9 cellular contexts compared by ENCODE assay signal in the genomic region with DNA sequence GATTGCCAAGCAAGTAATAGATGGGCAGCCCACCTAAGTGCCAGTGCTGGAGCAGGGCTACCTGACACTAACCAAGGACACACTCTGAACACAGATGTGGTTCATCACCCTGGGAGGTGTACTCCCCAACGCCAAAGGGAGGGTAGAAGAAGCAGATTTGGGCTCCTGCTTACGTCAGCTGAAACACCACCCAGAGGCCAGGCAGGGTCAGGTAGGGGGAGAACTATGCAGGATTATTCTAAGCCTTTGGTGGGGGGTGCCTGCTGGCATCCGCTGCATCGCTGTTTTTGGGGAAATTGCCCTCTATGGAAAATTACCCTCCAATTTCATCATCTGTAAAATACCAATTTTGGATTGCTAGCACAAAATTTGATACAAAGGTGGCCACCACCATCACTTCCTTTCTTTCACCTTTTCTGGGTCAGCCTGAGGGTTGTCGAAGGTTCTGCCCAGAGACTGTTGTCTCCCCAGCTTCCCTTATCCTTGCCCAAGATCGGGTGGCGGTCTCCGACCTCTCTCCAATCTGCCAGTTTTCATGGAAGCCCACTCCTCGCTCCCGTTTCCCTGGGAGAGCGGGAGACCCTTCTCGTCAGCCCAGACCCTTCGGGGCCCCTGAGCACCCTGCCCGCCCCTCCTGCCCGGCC. TPM values are rescaled to one million over a fixed set of nuclear protein-coding genes. Genes with fewer than 3 reads are reported as not detected.
DNase-seq lines count a peak whose midpoint lies in the region; TF ChIP-seq lines count a peak whose summit lies in the region.
"Had no signal": no experiment of that assay in that cellular context is flagged by ENCODE, and none has a peak within 500 bp of the region (broad histone marks: within the 10 kb centered on the region; RNA-seq: fewer than 3 reads in every experiment).

No MANE protein-coding gene starts in this region.

- no peak overlapping the region for H3K18ac ChIP-seq in mesendoderm (ENCODE audit: low read length)

- H3K27me3 ChIP-seq in SJCRH30: no peaks in the 10 kb centered on the region
- no peaks in the 10 kb centered on the region for H3K27me3 ChIP-seq in mesendoderm (ENCODE audit: insufficient read depth, low read length, poor library complexity)

- no peak overlapping the region for H2BK120ac ChIP-seq in mesendoderm (ENCODE audit: low read depth, low read length)

- no peak overlapping the region for H4K8ac ChIP-seq in mesendoderm (ENCODE audit: low read depth, low read length)

- H3K79me2 ChIP-seq in mesendoderm (ENCODE audit: control insufficient read depth, insufficient read depth, low read length): no peaks in the 10 kb centered on the region

- no peak overlapping the region for H4K5ac ChIP-seq in mesendoderm (ENCODE audit: low read length)

- H3K27ac ChIP-seq in KOPT-K1 (ENCODE audit: low read depth, low read length, poor library complexity, severe bottlenecking) (peak overlapping the region; percentile 93), skin epidermis (peak overlapping the region; percentile 42 to 99 (median 87)), SJCRH30 (no peak overlapping the region), mesendoderm (ENCODE audit: low read depth, low read length) (no peak overlapping the region)

- peak; percentile 21; the same call in 1 of the 2 replicates for TF ChIP-seq CTCF in GM12875 (IDR thresholded peaks at IDR 0.05; ENCODE audit: borderline replicate concordance, insufficient read depth, low read depth, low read length)

- no peak overlapping the region for H3K4ac ChIP-seq in mesendoderm (ENCODE audit: low read depth, low read length)

- H3K9ac ChIP-seq in mesendoderm (ENCODE audit: low read length): no peak overlapping the region

- no peak overlapping the region for H2BK15ac ChIP-seq in mesendoderm (replicated peaks; ENCODE audit: low read depth)

- peaks cover 4% of the 10 kb centered on the region; the same call in 1 of the 2 replicates for H3K36me3 ChIP-seq in KOPT-K1 (ENCODE audit: insufficient read depth, low read length)
- no peaks in the 10 kb centered on the region for H3K36me3 ChIP-seq in SJCRH30
- no peaks in the 10 kb centered on the region for H3K36me3 ChIP-seq in mesendoderm (ENCODE audit: control insufficient read depth, insufficient read depth, low read length)

- no peaks in the 10 kb centered on the region for H3K9me3 ChIP-seq in KOPT-K1 (ENCODE audit: insufficient read depth, low read length, poor library complexity, severe bottlenecking)
- no peaks in the 10 kb centered on the region for H3K9me3 ChIP-seq in SJCRH30 (replicated peaks)

- H3K79me1 ChIP-seq in mesendoderm (ENCODE audit: low read length): no peaks in the 10 kb centered on the region

- H3K4me3 ChIP-seq in GM12875 (ENCODE audit: low read depth, low read length) (peak overlapping the region; percentile 94), skin epidermis (peak overlapping the region; percentile 26 to 45 (median 40)), SJCRH30 (no peak overlapping the region), mesendoderm (ENCODE audit: low read length) (no peak overlapping the region)

- H3K23ac ChIP-seq in mesendoderm (ENCODE audit: low read length): no peak overlapping the region

- no peak overlapping the region for H3K4me2 ChIP-seq in mesendoderm (ENCODE audit: low read length)

- peak; percentile 54 for DNase-seq in activated effector memory CD4-positive, alpha-beta T cell treated with Interleukin-2 at 50 U/mL for 16 hours
- DNase-seq in SJCRH30 (no peak), NCI-H1436 (lab: John Stamatoyannopoulos, UW) (no peak), mesendoderm (no peak), NCI-H226 (no peak)

- H3K4me1 ChIP-seq in SJCRH30 (peaks cover 10% of the 10 kb centered on the region; the same call in 1 of the 2 replicates), mesendoderm (ENCODE audit: control insufficient read depth, low read depth, low read length) (peaks cover 9% of the 10 kb centered on the region)

- no peak overlapping the region for H2BK5ac ChIP-seq in mesendoderm (ENCODE audit: low read length)

- no peak overlapping the region for H3K56ac ChIP-seq in mesendoderm (ENCODE audit: low read length)

- H2AK5ac ChIP-seq in mesendoderm (ENCODE audit: low read length): no peak overlapping the region

- WGBS in mesendoderm (ENCODE audit: extremely low coverage, insufficient coverage, low lambda C conversion rate): no CpG with 5 or more reads among the region's 15 CpGs

RNA-seq across cellular contexts. Expression of gene BIN2, which starts 0.5 kb away (rescaled TPM):
- not detected in 2 replicates for total RNA-seq in SJCRH30 (2014; rRNA removed; shearing (Covaris generic))
- polyA plus RNA-seq in mesendoderm (2013, experiment 1 of 2): 0.11 TPM
- polyA plus RNA-seq in mesendoderm (2013, experiment 2 of 2): 0.07 TPM
- total RNA-seq: renal cortical epithelial cell had no signal

RNA-seq across cellular contexts. Expression of gene CELA1, which starts 23.0 kb away (rescaled TPM):
- total RNA-seq in SJCRH30 (2014; rRNA removed; shearing (Covaris generic)): not detected in 2 replicates
- polyA plus RNA-seq in mesendoderm (2013, experiment 1 of 2): not detected
- polyA plus RNA-seq in mesendoderm (2013, experiment 2 of 2): not detected
- total RNA-seq: renal cortical epithelial cell had no signal

RNA-seq across cellular contexts. Expression of gene SMAGP, which starts 53.2 kb away (rescaled TPM):
- total RNA-seq in SJCRH30 (2014; rRNA removed; shearing (Covaris generic)): 0.38 and 1.2 TPM in 2 replicates
- 17.0 TPM for polyA plus RNA-seq in mesendoderm (2013, experiment 1 of 2)
- 17.0 TPM for polyA plus RNA-seq in mesendoderm (2013, experiment 2 of 2)

Comparison
In these comparisons a context has a peak if more than half of its experiments do, and no peak if none do; other contexts are left out.
1. H3K4me3 ChIP-seq: peak in GM12875 (single experiment) and skin epidermis (7 of 7); none in SJCRH30 (single experiment) and mesendoderm (single experiment).
2. H3K27ac ChIP-seq: peak in KOPT-K1 (single experiment) and skin epidermis (21 of 21); none in SJCRH30 (single experiment) and mesendoderm (single experiment).